In the genomic region with DNA sequence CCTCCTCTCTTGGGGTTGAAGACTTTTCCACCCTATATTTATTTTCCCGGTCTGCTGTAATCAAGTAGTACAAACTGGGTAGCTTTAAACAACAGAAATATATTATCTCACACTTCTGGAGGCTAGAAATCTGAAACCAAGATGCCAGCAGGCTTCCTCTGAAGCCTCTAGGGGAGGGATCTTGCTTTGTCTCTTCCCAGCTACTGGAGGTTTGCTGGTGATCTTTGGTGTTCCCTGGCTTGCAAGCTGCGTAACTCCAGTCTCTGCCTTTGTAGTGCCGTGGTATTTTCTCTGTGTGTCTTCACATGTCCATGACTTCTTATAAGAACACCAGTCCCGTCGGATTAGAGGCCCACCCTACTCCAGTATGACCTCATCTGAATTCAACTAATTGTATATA, we compare ENCODE assay signal across 13 cellular contexts. TPM values are rescaled to one million over a fixed set of nuclear protein-coding genes. Genes with fewer than 3 reads are reported as not detected.
A peak's percentile ranks its signal among the peaks of the same experiment; 100 is the strongest.
DNase-seq lines count a peak whose midpoint lies in the region; ATAC-seq and TF ChIP-seq lines count a peak whose summit lies in the region.
"Had no signal": no experiment of that assay in that cellular context is flagged by ENCODE, and none has a peak within 500 bp of the region (broad histone marks: within the 10 kb centered on the region; RNA-seq: fewer than 3 reads in every experiment).

No MANE protein-coding gene starts in this region.

- peak overlapping the region in 4 of 5 experiments; percentile 17 to 96 (median 87) for H3K27ac Mint-ChIP-seq in brain
- no peak overlapping the region for H3K27ac Mint-ChIP-seq in activated CD8-positive, alpha-beta T cell treated with anti-CD3 and anti-CD28 coated beads, Interleukin-2, amount 10 ng/mL, durations not matched to agents 7 days and 5 days

- H3K4me3 ChIP-seq in HUES64 (ENCODE audit: low read length), result no peak overlapping the region
- H3K4me3 ChIP-seq: BLaER1 treated with 17β-estradiol and CSF1 and Interleukin-3, amounts not matched to agents 10 nM and 100 nM; esophagus squamous epithelium had no signal

- H3K4me3 Mint-ChIP-seq in brain, result peak overlapping the region in 3 of 5 experiments; percentile 5 to 46 (median 13)
- H3K4me3 Mint-ChIP-seq in activated CD8-positive, alpha-beta T cell treated with anti-CD3 and anti-CD28 coated beads, Interleukin-2, amount 10 ng/mL, durations not matched to agents 7 days and 5 days, result no peak overlapping the region
- H3K4me3 Mint-ChIP-seq: central memory CD8-positive, alpha-beta T cell had no signal

- 68% methylated on average over 5 of the region's 5 CpGs for WGBS in HUES64

- H3K9ac ChIP-seq in HUES64 (ENCODE audit: low read depth, low read length), result 0 out of 2 replicates have a peak overlapping the region, but pooled peaks have one; percentile 23
- H3K9ac ChIP-seq: BLaER1 treated with 17β-estradiol and CSF1 and Interleukin-3, amounts not matched to agents 10 nM and 100 nM had no signal

- POLR2A ChIA-PET in activated CD8-positive, alpha-beta T cell treated with anti-CD3 and anti-CD28 coated beads, Interleukin-2, amount 10 ng/mL, durations not matched to agents 7 days and 5 days (lab: Charles Lee), result no interaction called here

- H3K27me3 ChIP-seq in HUES64 (ENCODE audit: insufficient read depth, low read length), result no peaks in the 10 kb centered on the region
- H3K27me3 ChIP-seq: BLaER1 treated with 17β-estradiol and CSF1 and Interleukin-3, amounts not matched to agents 10 nM and 100 nM; esophagus squamous epithelium had no signal

- CTCF ChIA-PET in activated CD8-positive, alpha-beta T cell treated with anti-CD3 and anti-CD28 coated beads, Interleukin-2, amount 10 ng/mL, durations not matched to agents 7 days and 5 days (lab: Charles Lee), result interaction anchor here (2.3 kb wide), 1 partner anchor 14 kb away, joined by 11 read pairs; no protein-coding TSS in a partner anchor

- peaks cover 5% of the 10 kb centered on the region for H3K36me3 Mint-ChIP-seq in brain
- no peaks in the 10 kb centered on the region for H3K36me3 Mint-ChIP-seq in activated CD8-positive, alpha-beta T cell treated with anti-CD3 and anti-CD28 coated beads, Interleukin-2, amount 10 ng/mL, durations not matched to agents 7 days and 5 days (ENCODE audit: low read depth)

- no peak for TF ChIP-seq CTCF in brain (conservative IDR thresholded peaks at IDR 0.05)

- H3K36me3 ChIP-seq in HUES64 (ENCODE audit: insufficient read depth, low read length), result no peaks in the 10 kb centered on the region
- H3K36me3 ChIP-seq: BLaER1 treated with 17β-estradiol and CSF1 and Interleukin-3, amounts not matched to agents 10 nM and 100 nM; esophagus squamous epithelium had no signal

- no peaks in the 10 kb centered on the region for H3K27me3 Mint-ChIP-seq in brain
- peaks cover 11% of the 10 kb centered on the region for H3K27me3 Mint-ChIP-seq in activated CD8-positive, alpha-beta T cell treated with anti-CD3 and anti-CD28 coated beads, Interleukin-2, amount 10 ng/mL, durations not matched to agents 7 days and 5 days (ENCODE audit: low read depth)
- H3K27me3 Mint-ChIP-seq: central memory CD8-positive, alpha-beta T cell had no signal

- peak; percentile 2 for DNase-seq in EL
- DNase-seq in iris pigment epithelial cell (ENCODE audit: low read depth), result peak; percentile 69
- no peak for DNase-seq in Ammon's horn (ENCODE audit: low spot score)
- DNase-seq in activated CD8-positive, alpha-beta T cell treated with anti-CD3 and anti-CD28 coated beads, Interleukin-2, amount 10 ng/mL, durations not matched to agents 7 days and 5 days, result no peak
- DNase-seq: esophagus squamous epithelium, NCI-H446 treated with DMSO at 0.1 percent for 48 hours, retina had no signal

- peaks cover 0 to 2% (median 0%) of the 10 kb centered on the region in 5 experiments for H3K9me3 Mint-ChIP-seq in brain
- H3K9me3 Mint-ChIP-seq in activated CD8-positive, alpha-beta T cell treated with anti-CD3 and anti-CD28 coated beads, Interleukin-2, amount 10 ng/mL, durations not matched to agents 7 days and 5 days (ENCODE audit: insufficient read depth), result no peaks in the 10 kb centered on the region
- H3K9me3 Mint-ChIP-seq: central memory CD8-positive, alpha-beta T cell had no signal

- no peak for ATAC-seq in HG03342 (IDR thresholded peaks at IDR 0.05; ENCODE audit: unreplicated experiment)
- no peak for ATAC-seq in GM21529 (IDR thresholded peaks at IDR 0.05; ENCODE audit: unreplicated experiment)
- no peak for ATAC-seq in activated CD8-positive, alpha-beta T cell treated with anti-CD3 and anti-CD28 coated beads, Interleukin-2, amount 10 ng/mL, durations not matched to agents 7 days and 5 days

- H3K4me1 Mint-ChIP-seq in brain, result peaks cover 92% of the 10 kb centered on the region
- H3K4me1 Mint-ChIP-seq in activated CD8-positive, alpha-beta T cell treated with anti-CD3 and anti-CD28 coated beads, Interleukin-2, amount 10 ng/mL, durations not matched to agents 7 days and 5 days (ENCODE audit: low read depth), result peaks cover 17% of the 10 kb centered on the region

- peak overlapping the region; percentile 53 for H3K27ac ChIP-seq in HUES64 (ENCODE audit: low read depth, low read length)

- H3K4me1 ChIP-seq in HUES64 (ENCODE audit: insufficient read depth, low read length), result peaks cover 31% of the 10 kb centered on the region

- H3K9me3 ChIP-seq in HUES64 (ENCODE audit: insufficient read depth, low read depth, low read length), result no peaks in the 10 kb centered on the region
- H3K9me3 ChIP-seq: BLaER1 treated with 17β-estradiol and CSF1 and Interleukin-3, amounts not matched to agents 10 nM and 100 nM; esophagus squamous epithelium had no signal

RNA-seq across cellular contexts. Expression of a gene that starts 44.4 kb away (rescaled TPM):
- 0.65 TPM for polyA plus RNA-seq in HUES64 (2013, experiment 1 of 2)
- polyA plus RNA-seq in HUES64 (2013, experiment 2 of 2), result 0.89 TPM
- polyA plus RNA-seq in brain (ENCODE audit: insufficient read depth, low read depth, low replicate concordance), result not detected
- total RNA-seq in activated CD8-positive, alpha-beta T cell treated with anti-CD3 and anti-CD28 coated beads, Interleukin-2, amount 10 ng/mL, durations not matched to agents 7 days and 5 days, result under 1 TPM; 0.05 to 0.23 TPM

Comparison
In these comparisons a context has a peak if more than half of its experiments do, and no peak if none do; other contexts are left out.
1. DNase-seq: peak in EL (single experiment) and iris pigment epithelial cell (single experiment); none in Ammon's horn (single experiment) and activated CD8-positive, alpha-beta T cell treated with anti-CD3 and anti-CD28 coated beads, Interleukin-2, amount 10 ng/mL, durations not matched to agents 7 days and 5 days (single experiment).